1 cellular context compared by ENCODE assay signal in the genomic region with DNA sequence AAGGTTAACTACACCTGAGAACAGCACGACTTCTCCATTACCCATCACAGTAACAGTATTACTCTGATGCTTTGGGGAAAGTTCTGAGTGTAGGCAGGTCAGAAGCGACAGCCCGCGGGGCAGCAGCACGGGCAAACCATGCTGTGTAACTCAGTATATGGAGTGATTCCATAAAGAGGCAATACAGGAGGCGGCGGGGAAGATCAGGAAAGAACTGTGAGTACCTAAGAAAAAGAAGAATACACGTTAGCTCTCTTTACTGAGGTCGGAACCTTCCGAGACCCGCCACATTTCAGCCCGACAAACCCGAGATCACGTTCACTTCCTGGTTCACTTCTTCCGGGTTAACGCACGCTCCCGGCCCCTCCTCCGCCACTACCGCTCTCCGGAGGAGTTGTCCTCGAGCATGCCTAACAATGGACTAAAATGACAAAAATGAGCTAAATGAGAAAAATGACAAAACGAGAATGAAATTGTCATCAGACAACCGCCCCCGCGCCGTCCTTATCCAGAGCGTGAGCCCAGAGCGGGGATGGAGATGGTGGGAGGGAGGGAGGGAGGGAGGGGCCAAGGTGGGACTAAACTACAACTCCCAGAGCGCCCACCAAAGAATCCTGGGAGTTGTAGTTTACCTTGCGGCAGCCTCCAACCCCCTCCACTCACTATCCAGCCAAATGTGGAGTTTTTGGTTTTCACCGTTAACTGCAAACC.
TF ChIP-seq lines count a peak whose summit lies in the region.

Gene MTRF1 (minus strand): TSS at position 316 of the 711 bp plus-strand sequence. CDS start 2,669 bp downstream, outside the sequence.

TF ChIP-seq in K562, 482 proteins besides CTCF, POLR2A, EP300 and RAD21 (continued from another document and continues in another):
- TF ChIP-seq, protein P1, sequence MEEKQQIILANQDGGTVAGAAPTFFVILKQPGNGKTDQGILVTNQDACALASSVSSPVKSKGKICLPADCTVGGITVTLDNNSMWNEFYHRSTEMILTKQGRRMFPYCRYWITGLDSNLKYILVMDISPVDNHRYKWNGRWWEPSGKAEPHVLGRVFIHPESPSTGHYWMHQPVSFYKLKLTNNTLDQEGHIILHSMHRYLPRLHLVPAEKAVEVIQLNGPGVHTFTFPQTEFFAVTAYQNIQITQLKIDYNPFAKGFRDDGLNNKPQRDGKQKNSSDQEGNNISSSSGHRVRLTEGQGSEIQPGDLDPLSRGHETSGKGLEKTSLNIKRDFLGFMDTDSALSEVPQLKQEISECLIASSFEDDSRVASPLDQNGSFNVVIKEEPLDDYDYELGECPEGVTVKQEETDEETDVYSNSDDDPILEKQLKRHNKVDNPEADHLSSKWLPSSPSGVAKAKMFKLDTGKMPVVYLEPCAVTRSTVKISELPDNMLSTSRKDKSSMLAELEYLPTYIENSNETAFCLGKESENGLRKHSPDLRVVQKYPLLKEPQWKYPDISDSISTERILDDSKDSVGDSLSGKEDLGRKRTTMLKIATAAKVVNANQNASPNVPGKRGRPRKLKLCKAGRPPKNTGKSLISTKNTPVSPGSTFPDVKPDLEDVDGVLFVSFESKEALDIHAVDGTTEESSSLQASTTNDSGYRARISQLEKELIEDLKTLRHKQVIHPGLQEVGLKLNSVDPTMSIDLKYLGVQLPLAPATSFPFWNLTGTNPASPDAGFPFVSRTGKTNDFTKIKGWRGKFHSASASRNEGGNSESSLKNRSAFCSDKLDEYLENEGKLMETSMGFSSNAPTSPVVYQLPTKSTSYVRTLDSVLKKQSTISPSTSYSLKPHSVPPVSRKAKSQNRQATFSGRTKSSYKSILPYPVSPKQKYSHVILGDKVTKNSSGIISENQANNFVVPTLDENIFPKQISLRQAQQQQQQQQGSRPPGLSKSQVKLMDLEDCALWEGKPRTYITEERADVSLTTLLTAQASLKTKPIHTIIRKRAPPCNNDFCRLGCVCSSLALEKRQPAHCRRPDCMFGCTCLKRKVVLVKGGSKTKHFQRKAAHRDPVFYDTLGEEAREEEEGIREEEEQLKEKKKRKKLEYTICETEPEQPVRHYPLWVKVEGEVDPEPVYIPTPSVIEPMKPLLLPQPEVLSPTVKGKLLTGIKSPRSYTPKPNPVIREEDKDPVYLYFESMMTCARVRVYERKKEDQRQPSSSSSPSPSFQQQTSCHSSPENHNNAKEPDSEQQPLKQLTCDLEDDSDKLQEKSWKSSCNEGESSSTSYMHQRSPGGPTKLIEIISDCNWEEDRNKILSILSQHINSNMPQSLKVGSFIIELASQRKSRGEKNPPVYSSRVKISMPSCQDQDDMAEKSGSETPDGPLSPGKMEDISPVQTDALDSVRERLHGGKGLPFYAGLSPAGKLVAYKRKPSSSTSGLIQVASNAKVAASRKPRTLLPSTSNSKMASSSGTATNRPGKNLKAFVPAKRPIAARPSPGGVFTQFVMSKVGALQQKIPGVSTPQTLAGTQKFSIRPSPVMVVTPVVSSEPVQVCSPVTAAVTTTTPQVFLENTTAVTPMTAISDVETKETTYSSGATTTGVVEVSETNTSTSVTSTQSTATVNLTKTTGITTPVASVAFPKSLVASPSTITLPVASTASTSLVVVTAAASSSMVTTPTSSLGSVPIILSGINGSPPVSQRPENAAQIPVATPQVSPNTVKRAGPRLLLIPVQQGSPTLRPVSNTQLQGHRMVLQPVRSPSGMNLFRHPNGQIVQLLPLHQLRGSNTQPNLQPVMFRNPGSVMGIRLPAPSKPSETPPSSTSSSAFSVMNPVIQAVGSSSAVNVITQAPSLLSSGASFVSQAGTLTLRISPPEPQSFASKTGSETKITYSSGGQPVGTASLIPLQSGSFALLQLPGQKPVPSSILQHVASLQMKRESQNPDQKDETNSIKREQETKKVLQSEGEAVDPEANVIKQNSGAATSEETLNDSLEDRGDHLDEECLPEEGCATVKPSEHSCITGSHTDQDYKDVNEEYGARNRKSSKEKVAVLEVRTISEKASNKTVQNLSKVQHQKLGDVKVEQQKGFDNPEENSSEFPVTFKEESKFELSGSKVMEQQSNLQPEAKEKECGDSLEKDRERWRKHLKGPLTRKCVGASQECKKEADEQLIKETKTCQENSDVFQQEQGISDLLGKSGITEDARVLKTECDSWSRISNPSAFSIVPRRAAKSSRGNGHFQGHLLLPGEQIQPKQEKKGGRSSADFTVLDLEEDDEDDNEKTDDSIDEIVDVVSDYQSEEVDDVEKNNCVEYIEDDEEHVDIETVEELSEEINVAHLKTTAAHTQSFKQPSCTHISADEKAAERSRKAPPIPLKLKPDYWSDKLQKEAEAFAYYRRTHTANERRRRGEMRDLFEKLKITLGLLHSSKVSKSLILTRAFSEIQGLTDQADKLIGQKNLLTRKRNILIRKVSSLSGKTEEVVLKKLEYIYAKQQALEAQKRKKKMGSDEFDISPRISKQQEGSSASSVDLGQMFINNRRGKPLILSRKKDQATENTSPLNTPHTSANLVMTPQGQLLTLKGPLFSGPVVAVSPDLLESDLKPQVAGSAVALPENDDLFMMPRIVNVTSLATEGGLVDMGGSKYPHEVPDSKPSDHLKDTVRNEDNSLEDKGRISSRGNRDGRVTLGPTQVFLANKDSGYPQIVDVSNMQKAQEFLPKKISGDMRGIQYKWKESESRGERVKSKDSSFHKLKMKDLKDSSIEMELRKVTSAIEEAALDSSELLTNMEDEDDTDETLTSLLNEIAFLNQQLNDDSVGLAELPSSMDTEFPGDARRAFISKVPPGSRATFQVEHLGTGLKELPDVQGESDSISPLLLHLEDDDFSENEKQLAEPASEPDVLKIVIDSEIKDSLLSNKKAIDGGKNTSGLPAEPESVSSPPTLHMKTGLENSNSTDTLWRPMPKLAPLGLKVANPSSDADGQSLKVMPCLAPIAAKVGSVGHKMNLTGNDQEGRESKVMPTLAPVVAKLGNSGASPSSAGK (IDR thresholded peaks at IDR 0.05): no peak
- no peak for TF ChIP-seq MCM2 (IDR thresholded peaks at IDR 0.05; ENCODE audit: low read depth)
- peak; percentile 43 to 64; a peak in 3 of 4 replicates for TF ChIP-seq MNT (conservative IDR thresholded peaks at IDR 0.05)
- no peak for TF ChIP-seq KLF1 (tag; IDR thresholded peaks at IDR 0.05)
- peak; percentile 77 for TF ChIP-seq CXXC5 (CRISPR knock-in tag; IDR thresholded peaks at IDR 0.05)
- TF ChIP-seq YBX1 (IDR thresholded peaks at IDR 0.05): no peak
- TF ChIP-seq ZNF551 (CRISPR knock-in tag; IDR thresholded peaks at IDR 0.05): no peak
- TF ChIP-seq CBX2 (IDR thresholded peaks at IDR 0.05; ENCODE audit: insufficient read depth, low read length, poor library complexity, severe bottlenecking): no peak
- peak; percentile 58; the same call in 1 of the 2 replicates for TF ChIP-seq PKNOX1 (IDR thresholded peaks at IDR 0.05)
- no peak for TF ChIP-seq EWSR1 (IDR thresholded peaks at IDR 0.05; ENCODE audit: borderline replicate concordance, low read depth, partially characterized antibody)
- no peak for TF ChIP-seq NFIC (IDR thresholded peaks at IDR 0.05)
- TF ChIP-seq, protein P2, sequence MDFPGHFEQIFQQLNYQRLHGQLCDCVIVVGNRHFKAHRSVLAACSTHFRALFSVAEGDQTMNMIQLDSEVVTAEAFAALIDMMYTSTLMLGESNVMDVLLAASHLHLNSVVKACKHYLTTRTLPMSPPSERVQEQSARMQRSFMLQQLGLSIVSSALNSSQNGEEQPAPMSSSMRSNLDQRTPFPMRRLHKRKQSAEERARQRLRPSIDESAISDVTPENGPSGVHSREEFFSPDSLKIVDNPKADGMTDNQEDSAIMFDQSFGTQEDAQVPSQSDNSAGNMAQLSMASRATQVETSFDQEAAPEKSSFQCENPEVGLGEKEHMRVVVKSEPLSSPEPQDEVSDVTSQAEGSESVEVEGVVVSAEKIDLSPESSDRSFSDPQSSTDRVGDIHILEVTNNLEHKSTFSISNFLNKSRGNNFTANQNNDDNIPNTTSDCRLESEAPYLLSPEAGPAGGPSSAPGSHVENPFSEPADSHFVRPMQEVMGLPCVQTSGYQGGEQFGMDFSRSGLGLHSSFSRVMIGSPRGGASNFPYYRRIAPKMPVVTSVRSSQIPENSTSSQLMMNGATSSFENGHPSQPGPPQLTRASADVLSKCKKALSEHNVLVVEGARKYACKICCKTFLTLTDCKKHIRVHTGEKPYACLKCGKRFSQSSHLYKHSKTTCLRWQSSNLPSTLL (IDR thresholded peaks at IDR 0.05): no peak
- no peak for TF ChIP-seq ELF2 (CRISPR knock-in tag; IDR thresholded peaks at IDR 0.05)
- TF ChIP-seq, protein P3, sequence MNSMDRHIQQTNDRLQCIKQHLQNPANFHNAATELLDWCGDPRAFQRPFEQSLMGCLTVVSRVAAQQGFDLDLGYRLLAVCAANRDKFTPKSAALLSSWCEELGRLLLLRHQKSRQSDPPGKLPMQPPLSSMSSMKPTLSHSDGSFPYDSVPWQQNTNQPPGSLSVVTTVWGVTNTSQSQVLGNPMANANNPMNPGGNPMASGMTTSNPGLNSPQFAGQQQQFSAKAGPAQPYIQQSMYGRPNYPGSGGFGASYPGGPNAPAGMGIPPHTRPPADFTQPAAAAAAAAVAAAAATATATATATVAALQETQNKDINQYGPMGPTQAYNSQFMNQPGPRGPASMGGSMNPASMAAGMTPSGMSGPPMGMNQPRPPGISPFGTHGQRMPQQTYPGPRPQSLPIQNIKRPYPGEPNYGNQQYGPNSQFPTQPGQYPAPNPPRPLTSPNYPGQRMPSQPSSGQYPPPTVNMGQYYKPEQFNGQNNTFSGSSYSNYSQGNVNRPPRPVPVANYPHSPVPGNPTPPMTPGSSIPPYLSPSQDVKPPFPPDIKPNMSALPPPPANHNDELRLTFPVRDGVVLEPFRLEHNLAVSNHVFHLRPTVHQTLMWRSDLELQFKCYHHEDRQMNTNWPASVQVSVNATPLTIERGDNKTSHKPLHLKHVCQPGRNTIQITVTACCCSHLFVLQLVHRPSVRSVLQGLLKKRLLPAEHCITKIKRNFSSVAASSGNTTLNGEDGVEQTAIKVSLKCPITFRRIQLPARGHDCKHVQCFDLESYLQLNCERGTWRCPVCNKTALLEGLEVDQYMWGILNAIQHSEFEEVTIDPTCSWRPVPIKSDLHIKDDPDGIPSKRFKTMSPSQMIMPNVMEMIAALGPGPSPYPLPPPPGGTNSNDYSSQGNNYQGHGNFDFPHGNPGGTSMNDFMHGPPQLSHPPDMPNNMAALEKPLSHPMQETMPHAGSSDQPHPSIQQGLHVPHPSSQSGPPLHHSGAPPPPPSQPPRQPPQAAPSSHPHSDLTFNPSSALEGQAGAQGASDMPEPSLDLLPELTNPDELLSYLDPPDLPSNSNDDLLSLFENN (IDR thresholded peaks at IDR 0.05; ENCODE audit: low read depth in 2 of 2, low read length in 2 of 2): no peak
- no peak for TF ChIP-seq NR1H2 (CRISPR knock-in tag; IDR thresholded peaks at IDR 0.05)
- TF ChIP-seq ZNF3 (CRISPR knock-in tag; IDR thresholded peaks at IDR 0.05): no peak
- no peak for TF ChIP-seq ZKSCAN1 (IDR thresholded peaks at IDR 0.05; ENCODE audit: low read depth, low read length)
- TF ChIP-seq RBM17 (IDR thresholded peaks at IDR 0.05; ENCODE audit: borderline replicate concordance, low read depth, low read length): no peak
- no peak for TF ChIP-seq ZNF76 (CRISPR knock-in tag; IDR thresholded peaks at IDR 0.05; ENCODE audit: borderline replicate concordance)
- no peak for TF ChIP-seq KLF13 (tag; IDR thresholded peaks at IDR 0.05; ENCODE audit: borderline replicate concordance, low read depth)
- TF ChIP-seq HEY1 (CRISPR knock-in tag; IDR thresholded peaks at IDR 0.05; ENCODE audit: borderline replicate concordance): no peak
- TF ChIP-seq, protein P4, sequence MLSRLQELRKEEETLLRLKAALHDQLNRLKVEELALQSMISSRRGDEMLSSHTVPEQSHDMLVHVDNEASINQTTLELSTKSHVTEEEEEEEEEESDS (CRISPR knock-in tag; IDR thresholded peaks at IDR 0.05): no peak
- no peak for TF ChIP-seq NR0B1 (IDR thresholded peaks at IDR 0.05; ENCODE audit: partially characterized antibody)
- TF ChIP-seq ZNF408 (CRISPR knock-in tag; IDR thresholded peaks at IDR 0.05; ENCODE audit: low read depth): no peak
- no peak for TF ChIP-seq BCOR (IDR thresholded peaks at IDR 0.05)
- no peak for TF ChIP-seq FOXA1 (IDR thresholded peaks at IDR 0.05; ENCODE audit: borderline replicate concordance)
- TF ChIP-seq KAT8 (IDR thresholded peaks at IDR 0.05; ENCODE audit: low read depth): no peak
- TF ChIP-seq, protein P5, sequence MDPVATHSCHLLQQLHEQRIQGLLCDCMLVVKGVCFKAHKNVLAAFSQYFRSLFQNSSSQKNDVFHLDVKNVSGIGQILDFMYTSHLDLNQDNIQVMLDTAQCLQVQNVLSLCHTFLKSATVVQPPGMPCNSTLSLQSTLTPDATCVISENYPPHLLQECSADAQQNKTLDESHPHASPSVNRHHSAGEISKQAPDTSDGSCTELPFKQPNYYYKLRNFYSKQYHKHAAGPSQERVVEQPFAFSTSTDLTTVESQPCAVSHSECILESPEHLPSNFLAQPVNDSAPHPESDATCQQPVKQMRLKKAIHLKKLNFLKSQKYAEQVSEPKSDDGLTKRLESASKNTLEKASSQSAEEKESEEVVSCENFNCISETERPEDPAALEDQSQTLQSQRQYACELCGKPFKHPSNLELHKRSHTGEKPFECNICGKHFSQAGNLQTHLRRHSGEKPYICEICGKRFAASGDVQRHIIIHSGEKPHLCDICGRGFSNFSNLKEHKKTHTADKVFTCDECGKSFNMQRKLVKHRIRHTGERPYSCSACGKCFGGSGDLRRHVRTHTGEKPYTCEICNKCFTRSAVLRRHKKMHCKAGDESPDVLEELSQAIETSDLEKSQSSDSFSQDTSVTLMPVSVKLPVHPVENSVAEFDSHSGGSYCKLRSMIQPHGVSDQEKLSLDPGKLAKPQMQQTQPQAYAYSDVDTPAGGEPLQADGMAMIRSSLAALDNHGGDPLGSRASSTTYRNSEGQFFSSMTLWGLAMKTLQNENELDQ (CRISPR knock-in tag; IDR thresholded peaks at IDR 0.05; ENCODE audit: borderline replicate concordance): no peak
- TF ChIP-seq CHCHD3 (CRISPR knock-in tag; IDR thresholded peaks at IDR 0.05): no peak
